ENCODE assay signal across 1 cellular context in the genomic region with DNA sequence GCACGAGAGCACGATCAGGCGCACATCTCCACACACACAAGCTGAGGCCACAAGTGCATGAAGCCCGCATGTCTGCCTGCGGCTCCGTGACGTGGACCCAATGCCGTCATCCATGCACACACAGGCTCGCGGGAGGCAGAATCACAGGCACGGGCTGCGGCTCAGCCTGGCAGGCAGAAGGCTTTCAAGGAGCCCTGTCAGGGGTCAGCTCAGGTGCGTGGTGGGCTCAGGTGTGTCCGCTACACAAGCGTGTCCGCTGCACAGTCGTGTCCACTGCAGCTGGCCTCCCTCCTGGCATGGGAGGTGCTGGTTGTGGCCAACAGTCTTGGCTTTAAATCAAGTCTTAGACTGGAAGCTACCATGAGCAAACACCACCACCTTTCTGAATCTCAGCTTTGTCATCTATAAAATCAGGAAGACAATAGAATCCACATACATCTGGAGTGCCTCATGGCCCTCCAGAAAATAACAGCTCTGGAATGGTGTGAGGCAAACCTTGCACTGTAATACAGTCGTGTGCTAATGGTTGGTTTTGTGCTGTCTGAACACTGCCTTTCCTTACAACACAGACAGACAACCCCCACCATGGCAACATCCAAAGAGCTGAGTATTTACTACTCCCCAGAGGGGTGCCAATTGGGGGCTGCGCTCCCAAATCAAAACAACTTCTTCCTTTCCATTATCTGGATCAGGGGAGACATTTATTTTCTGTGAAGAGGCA.
TF ChIP-seq lines count a peak whose summit lies in the region.

No MANE protein-coding gene starts in this region.

TF ChIP-seq in GM23338, 12 proteins besides CTCF, POLR2A, EP300 and RAD21 (continued from another document):
- TF ChIP-seq, protein P1, sequence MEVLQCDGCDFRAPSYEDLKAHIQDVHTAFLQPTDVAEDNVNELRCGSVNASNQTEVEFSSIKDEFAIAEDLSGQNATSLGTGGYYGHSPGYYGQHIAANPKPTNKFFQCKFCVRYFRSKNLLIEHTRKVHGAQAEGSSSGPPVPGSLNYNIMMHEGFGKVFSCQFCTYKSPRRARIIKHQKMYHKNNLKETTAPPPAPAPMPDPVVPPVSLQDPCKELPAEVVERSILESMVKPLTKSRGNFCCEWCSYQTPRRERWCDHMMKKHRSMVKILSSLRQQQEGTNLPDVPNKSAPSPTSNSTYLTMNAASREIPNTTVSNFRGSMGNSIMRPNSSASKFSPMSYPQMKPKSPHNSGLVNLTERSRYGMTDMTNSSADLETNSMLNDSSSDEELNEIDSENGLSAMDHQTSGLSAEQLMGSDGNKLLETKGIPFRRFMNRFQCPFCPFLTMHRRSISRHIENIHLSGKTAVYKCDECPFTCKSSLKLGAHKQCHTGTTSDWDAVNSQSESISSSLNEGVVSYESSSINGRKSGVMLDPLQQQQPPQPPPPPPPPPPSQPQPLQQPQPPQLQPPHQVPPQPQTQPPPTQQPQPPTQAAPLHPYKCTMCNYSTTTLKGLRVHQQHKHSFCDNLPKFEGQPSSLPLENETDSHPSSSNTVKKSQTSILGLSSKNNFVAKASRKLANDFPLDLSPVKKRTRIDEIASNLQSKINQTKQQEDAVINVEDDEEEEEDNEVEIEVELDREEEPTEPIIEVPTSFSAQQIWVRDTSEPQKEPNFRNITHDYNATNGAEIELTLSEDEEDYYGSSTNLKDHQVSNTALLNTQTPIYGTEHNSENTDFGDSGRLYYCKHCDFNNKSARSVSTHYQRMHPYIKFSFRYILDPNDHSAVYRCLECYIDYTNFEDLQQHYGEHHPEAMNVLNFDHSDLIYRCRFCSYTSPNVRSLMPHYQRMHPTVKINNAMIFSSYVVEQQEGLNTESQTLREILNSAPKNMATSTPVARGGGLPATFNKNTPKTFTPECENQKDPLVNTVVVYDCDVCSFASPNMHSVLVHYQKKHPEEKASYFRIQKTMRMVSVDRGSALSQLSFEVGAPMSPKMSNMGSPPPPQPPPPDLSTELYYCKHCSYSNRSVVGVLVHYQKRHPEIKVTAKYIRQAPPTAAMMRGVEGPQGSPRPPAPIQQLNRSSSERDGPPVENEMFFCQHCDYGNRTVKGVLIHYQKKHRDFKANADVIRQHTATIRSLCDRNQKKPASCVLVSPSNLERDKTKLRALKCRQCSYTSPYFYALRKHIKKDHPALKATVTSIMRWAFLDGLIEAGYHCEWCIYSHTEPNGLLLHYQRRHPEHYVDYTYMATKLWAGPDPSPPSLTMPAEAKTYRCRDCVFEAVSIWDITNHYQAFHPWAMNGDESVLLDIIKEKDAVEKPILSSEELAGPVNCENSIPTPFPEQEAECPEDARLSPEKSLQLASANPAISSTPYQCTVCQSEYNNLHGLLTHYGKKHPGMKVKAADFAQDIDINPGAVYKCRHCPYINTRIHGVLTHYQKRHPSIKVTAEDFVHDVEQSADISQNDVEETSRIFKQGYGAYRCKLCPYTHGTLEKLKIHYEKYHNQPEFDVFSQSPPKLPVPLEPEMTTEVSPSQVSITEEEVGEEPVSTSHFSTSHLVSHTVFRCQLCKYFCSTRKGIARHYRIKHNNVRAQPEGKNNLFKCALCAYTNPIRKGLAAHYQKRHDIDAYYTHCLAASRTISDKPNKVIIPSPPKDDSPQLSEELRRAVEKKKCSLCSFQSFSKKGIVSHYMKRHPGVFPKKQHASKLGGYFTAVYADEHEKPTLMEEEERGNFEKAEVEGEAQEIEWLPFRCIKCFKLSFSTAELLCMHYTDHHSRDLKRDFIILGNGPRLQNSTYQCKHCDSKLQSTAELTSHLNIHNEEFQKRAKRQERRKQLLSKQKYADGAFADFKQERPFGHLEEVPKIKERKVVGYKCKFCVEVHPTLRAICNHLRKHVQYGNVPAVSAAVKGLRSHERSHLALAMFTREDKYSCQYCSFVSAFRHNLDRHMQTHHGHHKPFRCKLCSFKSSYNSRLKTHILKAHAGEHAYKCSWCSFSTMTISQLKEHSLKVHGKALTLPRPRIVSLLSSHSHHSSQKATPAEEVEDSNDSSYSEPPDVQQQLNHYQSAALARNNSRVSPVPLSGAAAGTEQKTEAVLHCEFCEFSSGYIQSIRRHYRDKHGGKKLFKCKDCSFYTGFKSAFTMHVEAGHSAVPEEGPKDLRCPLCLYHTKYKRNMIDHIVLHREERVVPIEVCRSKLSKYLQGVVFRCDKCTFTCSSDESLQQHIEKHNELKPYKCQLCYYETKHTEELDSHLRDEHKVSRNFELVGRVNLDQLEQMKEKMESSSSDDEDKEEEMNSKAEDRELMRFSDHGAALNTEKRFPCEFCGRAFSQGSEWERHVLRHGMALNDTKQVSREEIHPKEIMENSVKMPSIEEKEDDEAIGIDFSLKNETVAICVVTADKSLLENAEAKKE (CRISPR knock-in tag; IDR thresholded peaks at IDR 0.05) = no peak
- no peak for TF ChIP-seq EZH2phosphoT487 (IDR thresholded peaks at IDR 0.05; ENCODE audit: unreplicated experiment)
- TF ChIP-seq NANOG (IDR thresholded peaks at IDR 0.05; ENCODE audit: borderline replicate concordance) = no peak
TF ChIP-seq in GM23338: peak in this region for 0.
